Comparison of ENCODE assay signal across 7 cellular contexts in the genomic region with DNA sequence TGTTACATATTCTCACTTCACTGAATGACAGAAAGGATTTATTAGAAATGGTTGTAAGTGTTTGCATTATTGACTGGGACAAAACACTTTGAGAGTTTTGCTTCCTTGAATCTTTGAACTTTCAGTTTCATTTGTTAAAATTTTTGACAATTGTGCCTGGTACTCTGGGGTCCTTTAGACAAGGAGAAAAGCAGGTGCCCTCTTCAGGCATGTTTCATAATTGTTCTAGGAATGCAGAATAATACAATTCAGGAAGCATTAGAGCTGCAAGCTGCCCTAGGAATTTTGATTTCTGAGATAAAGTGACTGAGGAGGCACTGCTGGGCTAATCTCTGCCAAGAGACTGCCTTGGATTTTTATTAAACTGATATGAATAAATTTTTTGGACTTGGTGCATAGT. TPM values are rescaled to one million over a fixed set of nuclear protein-coding genes. Genes with fewer than 3 reads are reported as not detected.
DNase-seq lines count a peak whose midpoint lies in the region; TF ChIP-seq lines count a peak whose summit lies in the region.

No MANE protein-coding gene starts in this region.

- H3K4me3 ChIP-seq in GM06990 (replicated peaks; ENCODE audit: low read depth, low read length): no peak overlapping the region

- peak; percentile 25 for TF ChIP-seq CTCF in GM06990 (IDR thresholded peaks at IDR 0.05; ENCODE audit: insufficient read depth, low read length, poor library complexity, severe bottlenecking)
- peak; percentile 32 for TF ChIP-seq CTCF in MCF 10A (IDR thresholded peaks at IDR 0.05; ENCODE audit: unreplicated experiment)

- peaks cover 22% of the 10 kb centered on the region for H3K4me1 Mint-ChIP-seq in MCF 10A (ENCODE audit: insufficient read depth, unreplicated experiment)

- H3K36me3 ChIP-seq in GM06990 (ENCODE audit: control insufficient read depth, insufficient read depth, low read length): peaks cover 3% of the 10 kb centered on the region

- intact Hi-C loops in MCF 10A (cut with micrococcal nuclease): loop anchor here (1.0 to 5.0 kb wide), 3 partner anchors 46 to 110 kb away; no protein-coding TSS in a partner anchor

- DNase-seq in GM06990 (ENCODE audit: extremely low read depth, insufficient read length) (no peak), M059J (ENCODE audit: low read depth) (peak; percentile 88), MCF 10A (ENCODE audit: unreplicated experiment) (peak; percentile 50), medulla oblongata (ENCODE audit: extremely low spot score) (peak; percentile 50), NCI-H345 treated with DMSO at 0.1 percent for 48 hours (lab: John Stamatoyannopoulos, UW; ENCODE audit: unreplicated experiment) (no peak)
- DNase-seq in stimulated activated CD4-positive, alpha-beta T cell treated with anti-CD3 and anti-CD28 coated beads, Interleukin-2, amount 100 ng/mL, for 24 hours: no peak
- no peak for DNase-seq in stimulated activated CD4-positive, alpha-beta T cell treated with anti-CD3 and anti-CD28 coated beads, Interleukin-1b, Interleukin-23, amount 100 ng/mL, for 48 hours

- BruUV-seq in MCF 10A (replicated peaks; lab: Mats Ljungman, UMichigan): no TSS peak

- CTCF ChIA-PET in MCF 10A (lab: Yijun Ruan, JAX): interaction anchor here (0.6 to 12.5 kb wide), 13 partner anchors 9 to 100 kb away, joined by 3 to 248 read pairs (median 4); no protein-coding TSS in a partner anchor

- H3K4me3 Mint-ChIP-seq in MCF 10A (ENCODE audit: unreplicated experiment): no peak overlapping the region

- no peaks in the 10 kb centered on the region for H3K27me3 ChIP-seq in GM06990 (replicated peaks; ENCODE audit: control insufficient read depth, insufficient read depth, low read length)

- H3K36me3 Mint-ChIP-seq in MCF 10A (ENCODE audit: insufficient read depth, unreplicated experiment): peaks cover 69% of the 10 kb centered on the region

- no peaks in the 10 kb centered on the region for H3K27me3 Mint-ChIP-seq in MCF 10A (ENCODE audit: insufficient read depth, unreplicated experiment)

- POLR2A ChIA-PET in MCF 10A (lab: Yijun Ruan, JAX): interaction anchor here (1.1 to 2.3 kb wide), 3 partner anchors 16 to 98 kb away, joined by 3 to 11 read pairs (median 3); no protein-coding TSS in a partner anchor

- no peaks in the 10 kb centered on the region for H3K9me3 Mint-ChIP-seq in MCF 10A (ENCODE audit: unreplicated experiment)

- H3K27ac Mint-ChIP-seq in MCF 10A (ENCODE audit: low read depth, unreplicated experiment): peak overlapping the region; percentile 24

RNA-seq across cellular contexts. Expression of a gene that starts 49.7 kb away (rescaled TPM):
- total RNA-seq in M059J (2014; rRNA removed; shearing (Covaris generic)): 20.1 and 49.9 TPM in 2 replicates
- total RNA-seq in MCF 10A (2022): 141 and 174 TPM in 2 replicates

RNA-seq across cellular contexts. Expression of a gene that starts 59.0 kb away (rescaled TPM):
- 59.4 and 65.7 TPM in 2 replicates for total RNA-seq in M059J (2014; rRNA removed; shearing (Covaris generic))
- 33.2 and 48.1 TPM in 2 replicates for total RNA-seq in MCF 10A (2022)

Comparison
In these comparisons a context has a peak if more than half of its experiments do, and no peak if none do; other contexts are left out.
1. DNase-seq: peak in M059J (single experiment), MCF 10A (single experiment) and medulla oblongata (single experiment); none in GM06990 (single experiment), stimulated activated CD4-positive, alpha-beta T cell treated with anti-CD3 and anti-CD28 coated beads, Interleukin-2, amount 100 ng/mL, for 24 hours (0 of 2), stimulated activated CD4-positive, alpha-beta T cell treated with anti-CD3 and anti-CD28 coated beads, Interleukin-1b, Interleukin-23, amount 100 ng/mL, for 48 hours (single experiment) and NCI-H345 treated with DMSO at 0.1 percent for 48 hours (single experiment).